32 cellular contexts compared by ENCODE assay signal in the genomic region with DNA sequence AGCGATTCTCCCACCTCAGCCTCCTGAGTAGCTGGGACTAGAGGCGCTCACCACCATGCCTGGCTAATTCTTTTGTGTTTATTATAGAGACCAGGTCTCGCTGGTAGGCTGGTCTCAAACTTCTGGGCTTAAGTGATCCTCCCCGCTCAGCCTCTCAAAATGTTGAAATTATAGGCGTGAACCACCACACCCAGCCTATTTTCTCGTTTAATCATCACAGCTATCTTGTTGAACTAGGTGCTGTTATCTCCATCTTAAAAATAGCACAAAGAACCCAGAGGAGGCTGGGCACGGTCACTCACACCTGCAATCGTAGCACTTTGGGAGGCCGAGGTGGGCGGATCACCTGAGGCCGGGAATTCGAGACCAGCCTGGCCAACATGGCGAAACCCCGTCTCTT. TPM values are rescaled to one million over a fixed set of nuclear protein-coding genes. Genes with fewer than 3 reads are reported as not detected.
"Had no signal": no experiment of that assay in that cellular context is flagged by ENCODE, and none has a peak within 500 bp of the region (broad histone marks: within the 10 kb centered on the region; RNA-seq: fewer than 3 reads in every experiment).

No MANE protein-coding gene starts in this region.

- H3K4me1 Mint-ChIP-seq: central memory CD8-positive, alpha-beta T cell; natural killer cell had no signal

- H3K36me3 ChIP-seq: colonic mucosa, lower lobe of right lung, neutrophil, ovary, right lobe of liver, transverse colon, uterus, WERI-Rb-1 had no signal

- H3K9me3 ChIP-seq: colonic mucosa, esophagus muscularis mucosa, lower lobe of right lung, neutrophil, ovary, psoas muscle, right lobe of liver, suprapubic skin, transverse colon, uterus had no signal

- H3K36me3 Mint-ChIP-seq: activated naive CD4-positive, alpha-beta T cell treated with anti-CD3 and anti-CD28 coated beads, Interleukin-2, amount 50 U/mL, for 72 hours; natural killer cell; stimulated activated effector memory CD8-positive, alpha-beta T cell treated with anti-CD3 and anti-CD28 coated beads, Interleukin-12 subunit alpha, Interleukin-12 subunit beta, amount 100 ng/mL, for 72 hours had no signal

- ATAC-seq: activated CD8-positive, alpha-beta T cell treated with anti-CD3 and anti-CD28 coated beads, Interleukin-2, amount 10 ng/mL, durations not matched to agents 7 days and 5 days; activated naive CD4-positive, alpha-beta T cell treated with anti-CD3 and anti-CD28 coated beads, Interleukin-2, amount 50 U/mL, for 72 hours; effector memory CD8-positive, alpha-beta T cell; left colon; lower lobe of right lung; natural killer cell; right lobe of liver; stimulated activated effector memory CD8-positive, alpha-beta T cell treated with anti-CD3 and anti-CD28 coated beads, Interleukin-12 subunit alpha, Interleukin-12 subunit beta, amount 100 ng/mL, for 72 hours; stimulated activated naive CD8-positive, alpha-beta T cell treated with anti-CD3 and anti-CD28 coated beads, Interleukin-15, amount 100 ng/mL, for 72 hours had no signal

- DNase-seq: activated CD4-positive, alpha-beta T cell treated with anti-CD3 and anti-CD28 coated beads, Interleukin-2, amount 50 U/mL, for 1 hour; activated CD4-positive, CD25-positive, alpha-beta regulatory T cell treated with anti-CD3 and anti-CD28 coated beads, Interleukin-2, amount 50 U/mL, for 72 hours; activated CD8-positive, alpha-beta T cell treated with anti-CD3 and anti-CD28 coated beads, Interleukin-2, amount 10 ng/mL, durations not matched to agents 7 days and 5 days; activated T-cell treated with anti-CD3 and anti-CD28 coated beads, Interleukin-2, amount 50 U/mL, for 1 hour; aorta; brain microvascular endothelial cell; colonic mucosa; effector memory CD8-positive, alpha-beta T cell; glutamatergic neuron; islet precursor cell; left colon; lower lobe of right lung; mesendoderm; natural killer cell; ovary; psoas muscle; right lobe of liver; small intestine; stimulated activated CD4-positive, alpha-beta T cell treated with anti-CD3 and anti-CD28 coated beads, Interleukin-2, amount 100 ng/mL, for 24 hours; stimulated activated naive CD8-positive, alpha-beta T cell treated with anti-CD3 and anti-CD28 coated beads, Interleukin-15, amount 100 ng/mL, for 72 hours; transverse colon; uterus; WERI-Rb-1 had no signal

- H3K4me1 ChIP-seq: colonic mucosa, right lobe of liver had no signal

- H3K4me3 Mint-ChIP-seq: activated CD8-positive, alpha-beta T cell treated with anti-CD3 and anti-CD28 coated beads, Interleukin-2, amount 10 ng/mL, durations not matched to agents 7 days and 5 days; central memory CD8-positive, alpha-beta T cell; effector memory CD8-positive, alpha-beta T cell; natural killer cell; stimulated activated effector memory CD8-positive, alpha-beta T cell treated with anti-CD3 and anti-CD28 coated beads, Interleukin-12 subunit alpha, Interleukin-12 subunit beta, amount 100 ng/mL, for 72 hours; stimulated activated naive CD8-positive, alpha-beta T cell treated with anti-CD3 and anti-CD28 coated beads, Interleukin-15, amount 100 ng/mL, for 72 hours had no signal

- H3K27ac Mint-ChIP-seq: activated CD8-positive, alpha-beta T cell treated with anti-CD3 and anti-CD28 coated beads, Interleukin-2, amount 10 ng/mL, durations not matched to agents 7 days and 5 days; effector memory CD8-positive, alpha-beta T cell; natural killer cell; stimulated activated effector memory CD8-positive, alpha-beta T cell treated with anti-CD3 and anti-CD28 coated beads, Interleukin-12 subunit alpha, Interleukin-12 subunit beta, amount 100 ng/mL, for 72 hours had no signal

- H3K27ac ChIP-seq: brain microvascular endothelial cell, colonic mucosa, lower lobe of right lung, neutrophil, ovary, psoas muscle, right lobe of liver, suprapubic skin, uterus had no signal

- H3K9me3 Mint-ChIP-seq: activated naive CD4-positive, alpha-beta T cell treated with anti-CD3 and anti-CD28 coated beads, Interleukin-2, amount 50 U/mL, for 72 hours; central memory CD8-positive, alpha-beta T cell; effector memory CD8-positive, alpha-beta T cell; natural killer cell; stimulated activated effector memory CD8-positive, alpha-beta T cell treated with anti-CD3 and anti-CD28 coated beads, Interleukin-12 subunit alpha, Interleukin-12 subunit beta, amount 100 ng/mL, for 72 hours; stimulated activated naive CD8-positive, alpha-beta T cell treated with anti-CD3 and anti-CD28 coated beads, Interleukin-15, amount 100 ng/mL, for 72 hours had no signal

- H3K27me3 ChIP-seq: brain microvascular endothelial cell, colonic mucosa, dorsolateral prefrontal cortex, esophagus muscularis mucosa, ovary, right lobe of liver, suprapubic skin, uterus had no signal

- H3K4me3 ChIP-seq: colonic mucosa, dorsolateral prefrontal cortex, esophagus muscularis mucosa, lower lobe of right lung, ovary, psoas muscle, right lobe of liver, suprapubic skin, transverse colon, uterus had no signal

RNA-seq across cellular contexts. Expression of a gene that starts 28.1 kb away (rescaled TPM):
- total RNA-seq: activated CD8-positive, alpha-beta T cell treated with anti-CD3 and anti-CD28 coated beads, Interleukin-2, amount 10 ng/mL, durations not matched to agents 7 days and 5 days; T-helper 2 cell treated with Interferon-gamma antibody and Interleukin-4, amounts not matched to agents 100 ng/mL and 5 ng/mL, for 36 hours had no signal

RNA-seq across cellular contexts. Expression of a gene that starts 58.3 kb away (rescaled TPM):
- total RNA-seq: activated CD8-positive, alpha-beta T cell treated with anti-CD3 and anti-CD28 coated beads, Interleukin-2, amount 10 ng/mL, durations not matched to agents 7 days and 5 days; activated naive CD4-positive, alpha-beta T cell treated with anti-CD3 and anti-CD28 coated beads, Interleukin-2, amount 50 U/mL, for 72 hours; colonic mucosa; lower lobe of right lung; mucosa of gallbladder; natural killer cell; ovary; right lobe of liver; suprapubic skin; T-helper 2 cell treated with Interferon-gamma antibody and Interleukin-4, amounts not matched to agents 100 ng/mL and 5 ng/mL, for 36 hours; uterus had no signal
